In genomic region chr11:43948341-43949185, GRCh38 we compare ENCODE assay signal across 18 cellular contexts. TPM values are rescaled to one million over a fixed set of nuclear protein-coding genes. Genes with fewer than 3 reads are reported as not detected.
DNase-seq lines count a peak whose midpoint lies in the region; ATAC-seq, FAIRE-seq and TF ChIP-seq lines count a peak whose summit lies in the region.
"Had no signal": no experiment of that assay in that cellular context is flagged by ENCODE, and none has a peak within 500 bp of the region (broad histone marks: within the 10 kb centered on the region; RNA-seq: fewer than 3 reads in every experiment).

No MANE protein-coding gene starts in this region.

- no peak for ATAC-seq in GM18520 (IDR thresholded peaks at IDR 0.05; ENCODE audit: unreplicated experiment)

- no peak overlapping the region for H3K27ac Mint-ChIP-seq in endodermal cell

- 91 to 96% methylated on average over 2 of the region's 2 CpGs for WGBS in endodermal cell (ENCODE audit: insufficient coverage in 1 of 2, insufficient read length in 1 of 2), 2 experiments
- 87 to 95% (median 87%) methylated on average over 2 of the region's 2 CpGs for WGBS in small intestine, 3 donors

- peaks cover 31% of the 10 kb centered on the region for H3K27me3 ChIP-seq in endodermal cell (ENCODE audit: control insufficient read depth, insufficient read depth, low read length, poor library complexity, severe bottlenecking)
- peaks cover 0 to 2% of the 10 kb centered on the region in 2 donors for H3K27me3 ChIP-seq in small intestine (ENCODE audit: control insufficient read depth in 2 of 2, insufficient read depth in 2 of 2, low read length in 2 of 2)

- no peak overlapping the region for H3K27ac ChIP-seq in endodermal cell (ENCODE audit: low read depth, low read length)
- H3K27ac ChIP-seq in small intestine (ENCODE audit: low read depth in 1 of 2, low read length in 1 of 2): no peak overlapping the region
- H3K27ac ChIP-seq: KMS-11 had no signal

- intact Hi-C loops in posterior vena cava (cut with DNase I): loop anchor here in 1 of 2 donors (5.0 kb wide), 1 partner anchor 39 kb away; no protein-coding TSS in a partner anchor

- peak; percentile 37 for TF ChIP-seq CTCF in endodermal cell (conservative IDR thresholded peaks at IDR 0.05)

- H3K4me3 ChIP-seq in endodermal cell (ENCODE audit: low read length): no peak overlapping the region
- H3K4me3 ChIP-seq in small intestine (ENCODE audit: low read depth in 1 of 2, low read length in 2 of 2): no peak overlapping the region

- in situ Hi-C loops in KBM-7 (cut with MboI; ENCODE audit: low pct_unique_long_range_greater_than_20kb, low sequenced_read_pairs): no loop called here

- peaks cover 11% of the 10 kb centered on the region for H3K9me3 ChIP-seq in endodermal cell (ENCODE audit: control insufficient read depth, low read length)
- no peaks in the 10 kb centered on the region for H3K9me3 ChIP-seq in small intestine (ENCODE audit: control insufficient read depth, low read depth)
- H3K9me3 ChIP-seq: Caco-2 had no signal

- H3K36me3 ChIP-seq in endodermal cell (ENCODE audit: control insufficient read depth, insufficient read depth, low read length) (no peaks in the 10 kb centered on the region), small intestine (ENCODE audit: control insufficient read depth in 2 of 2, insufficient read depth in 2 of 2, low read length in 2 of 2) (no peaks in the 10 kb centered on the region)

- H3K4me1 Mint-ChIP-seq in endodermal cell: peaks cover 4% of the 10 kb centered on the region

- FAIRE-seq in small intestine (lab: Jason Lieb, UNC): no peak

- no peak overlapping the region for H3K4me3 Mint-ChIP-seq in endodermal cell
- H3K4me3 Mint-ChIP-seq: CD14-positive monocyte had no signal

- peaks cover 3% of the 10 kb centered on the region for H3K4me1 ChIP-seq in endodermal cell (ENCODE audit: control insufficient read depth, insufficient read depth, low read length)
- no peaks in the 10 kb centered on the region for H3K4me1 ChIP-seq in small intestine (ENCODE audit: control insufficient read depth in 2 of 2, insufficient read depth in 1 of 2, low read depth in 1 of 2, low read length in 1 of 2)

- H3K9ac ChIP-seq in endodermal cell (ENCODE audit: extremely low read depth, low read length, poor library complexity, severe bottlenecking): no peak overlapping the region
- H3K9ac ChIP-seq: KMS-11 had no signal

- H3K36me3 Mint-ChIP-seq in endodermal cell (ENCODE audit: low read depth): no peaks in the 10 kb centered on the region

- peaks cover 36% of the 10 kb centered on the region for H3K27me3 Mint-ChIP-seq in endodermal cell (ENCODE audit: insufficient read depth)

- DNase-seq in ELF-1 (ENCODE audit: low read depth, low spot score) (peak; percentile 93), NCI-H69 (lab: John Stamatoyannopoulos, UW) (peak; percentile 80), endodermal cell (no peak), posterior vena cava (ENCODE audit: low spot score) (peak; percentile 57), KBM-7 (no peak), small intestine (no peak), DMS 273 (lab: John Stamatoyannopoulos, UW; ENCODE audit: unreplicated experiment) (no peak)
- DNase-seq: Caco-2; DMS53; NCI-H1436; NCI-H2029 treated with DMSO at 0.1 percent for 48 hours; NCI-H510A treated with DMSO at 0.1 percent for 48 hours; NK-92 treated with Interleukin-12 subunit alpha and Interleukin-12 subunit beta, amount 100 ng/mL, for 24 hours; RPMI8226; SIG-M5 had no signal

- H3K9me3 Mint-ChIP-seq in endodermal cell: peaks cover 12% of the 10 kb centered on the region

RNA-seq across cellular contexts. Expression of gene C11orf96, which starts 6.1 kb away (rescaled TPM):
- total RNA-seq in endodermal cell (under 1 TPM in 1 of 2 donors, not detected in 1; 0.62 TPM), posterior vena cava (1,000 to 10,000 TPM in 1 of 2 donors, 100 to 1,000 TPM in 1; 576 to 1,371 TPM)
- 5.8 TPM for polyA plus RNA-seq in endodermal cell (2013, experiment 1 of 2)
- polyA plus RNA-seq in endodermal cell (2013, experiment 2 of 2): 4.9 TPM
- 10 to 100 TPM in 2 of 3 donors, 1 to 10 TPM in 1; 6.7 to 55.1 (median 36.5) TPM for polyA plus RNA-seq in small intestine
- total RNA-seq: Caco-2 had no signal
- polyA plus RNA-seq: CD14-positive monocyte had no signal

Comparison
In these comparisons a context has a peak if more than half of its experiments do, and no peak if none do; other contexts are left out.
1. DNase-seq: peak in ELF-1 (single experiment), NCI-H69 (single experiment) and posterior vena cava (single experiment); none in endodermal cell (single experiment), KBM-7 (single experiment), small intestine (single experiment) and DMS 273 (single experiment).
2. RNA of gene C11orf96, which starts 6.1 kb away (total RNA-seq): 576 to 1,371 TPM in posterior vena cava; 0.62 TPM in endodermal cell; every median in the first group is over 100 times any median in the second.